ENCODE assay signal across 16 cellular contexts in genomic region chr12:77736219-77736965, GRCh38.
"Had no signal": no experiment of that assay in that cellular context is flagged by ENCODE, and none has a peak within 500 bp of the region (broad histone marks: within the 10 kb centered on the region; RNA-seq: fewer than 3 reads in every experiment).

No MANE protein-coding gene starts in this region.

- H3K27me3 ChIP-seq: suprapubic skin had no signal

- H3K4me3 Mint-ChIP-seq: activated CD4-positive, alpha-beta memory T cell treated with anti-CD3 and anti-CD28 coated beads for 36 hours; activated naive CD8-positive, alpha-beta T cell; activated T-cell treated with anti-CD3 and anti-CD28 coated beads, Interleukin-2, amount 50 U/mL, for 4 hours; dendritic cell treated with granulocyte-macrophage colony-stimulating factor and Interleukin-4, amounts not matched to agents 40 ng/mL and 50 ng/mL, for 4 days; effector memory CD8-positive, alpha-beta T cell; neural crest cell; type B pancreatic cell had no signal

- H3K27ac Mint-ChIP-seq: activated CD4-positive, alpha-beta memory T cell treated with anti-CD3 and anti-CD28 coated beads for 36 hours; activated naive CD8-positive, alpha-beta T cell; dendritic cell treated with granulocyte-macrophage colony-stimulating factor and Interleukin-4, amounts not matched to agents 40 ng/mL and 50 ng/mL, for 4 days; effector memory CD8-positive, alpha-beta T cell; type B pancreatic cell had no signal

- H3K36me3 ChIP-seq: suprapubic skin had no signal

- H3K4me1 Mint-ChIP-seq: neural crest cell had no signal

- H3K9me3 Mint-ChIP-seq: type B pancreatic cell had no signal

- ATAC-seq: activated T-cell treated with anti-CD3 and anti-CD28 coated beads, Interleukin-2, amount 50 U/mL, for 4 hours; effector memory CD8-positive, alpha-beta T cell; stimulated activated naive CD8-positive, alpha-beta T cell treated with anti-CD3 and anti-CD28 coated beads, Interleukin-15, Interleukin-2, amounts not matched to agents 100 U/mL and 50 U/mL, for 24 hours had no signal

- H3K4me1 ChIP-seq: suprapubic skin had no signal

- H3K36me3 Mint-ChIP-seq: activated CD4-positive, alpha-beta memory T cell treated with anti-CD3 and anti-CD28 coated beads for 36 hours; activated naive CD8-positive, alpha-beta T cell; type B pancreatic cell had no signal

- H3K27ac ChIP-seq: suprapubic skin, VCaP had no signal

- H3K4me3 ChIP-seq: suprapubic skin had no signal

- DNase-seq: activated CD4-positive, alpha-beta memory T cell treated with anti-CD3 and anti-CD28 coated beads for 36 hours; activated gamma-delta T cell; activated T-cell treated with anti-CD3 and anti-CD28 coated beads, Interleukin-2, amount 50 U/mL, for 4 hours; amygdala; cerebellar nuclear complex; effector memory CD8-positive, alpha-beta T cell; erythroblast; hippocampal formation; stimulated activated CD4-positive, alpha-beta T cell treated with anti-CD3 and anti-CD28 coated beads, Interleukin-2, amount 100 ng/mL, for 48 hours; stimulated activated naive CD8-positive, alpha-beta T cell treated with anti-CD3 and anti-CD28 coated beads, Interleukin-15, Interleukin-2, amounts not matched to agents 100 U/mL and 50 U/mL, for 24 hours had no signal

- H3K27me3 Mint-ChIP-seq: activated CD4-positive, alpha-beta memory T cell treated with anti-CD3 and anti-CD28 coated beads for 36 hours; activated naive CD8-positive, alpha-beta T cell; dendritic cell treated with granulocyte-macrophage colony-stimulating factor and Interleukin-4, amounts not matched to agents 40 ng/mL and 50 ng/mL, for 4 days; effector memory CD8-positive, alpha-beta T cell; type B pancreatic cell had no signal
